In genomic region chr18:69636529-69637301, GRCh38 we compare ENCODE assay signal across 8 cellular contexts.
DNase-seq lines count a peak whose midpoint lies in the region; ATAC-seq, FAIRE-seq and TF ChIP-seq lines count a peak whose summit lies in the region.

No MANE protein-coding gene starts in this region.

- ATAC-seq in GM18868 (IDR thresholded peaks at IDR 0.05; ENCODE audit: unreplicated experiment) (peak; percentile 75), HG03442 (IDR thresholded peaks at IDR 0.05; ENCODE audit: unreplicated experiment) (peak; percentile 54)
- ATAC-seq in stimulated activated memory B cell treated with anti-CD40 and anti-IgM and Interleukin-4, amounts not matched to agents 10 μg/mL and 1 μg/mL and 100 μg/mL, for 72 hours: no peak

- no peak overlapping the region for H3K4me3 ChIP-seq in AG09309 (ENCODE audit: control insufficient read depth, low read depth, low read length)

- TF ChIP-seq CTCF in AG09309 (IDR thresholded peaks at IDR 0.05; ENCODE audit: control insufficient read depth, insufficient read depth, low read depth, low read length, missing control alignments): peak; percentile 31
- peak; percentile 41 for TF ChIP-seq CTCF in chondrocyte (IDR thresholded peaks at IDR 0.05)

- no peak for FAIRE-seq in GM12891 (lab: Jason Lieb, UNC)

- H3K27ac Mint-ChIP-seq in chondrocyte (ENCODE audit: unreplicated experiment): no peak overlapping the region
- no peak overlapping the region for H3K27ac Mint-ChIP-seq in stimulated activated memory B cell treated with anti-CD40 and anti-IgM and Interleukin-4, amounts not matched to agents 10 μg/mL and 1 μg/mL and 100 μg/mL, for 72 hours

- H3K4me3 Mint-ChIP-seq in chondrocyte (ENCODE audit: unreplicated experiment): no peak overlapping the region
- no peak overlapping the region for H3K4me3 Mint-ChIP-seq in stimulated activated memory B cell treated with anti-CD40 and anti-IgM and Interleukin-4, amounts not matched to agents 10 μg/mL and 1 μg/mL and 100 μg/mL, for 72 hours

- TF ChIP-seq POLR2A in GM12891 (IDR thresholded peaks at IDR 0.05; ENCODE audit: low read depth, low read length): no peak

- H3K9me3 Mint-ChIP-seq in chondrocyte (ENCODE audit: low read depth): no peaks in the 10 kb centered on the region
- no peaks in the 10 kb centered on the region for H3K9me3 Mint-ChIP-seq in stimulated activated memory B cell treated with anti-CD40 and anti-IgM and Interleukin-4, amounts not matched to agents 10 μg/mL and 1 μg/mL and 100 μg/mL, for 72 hours

- H3K36me3 Mint-ChIP-seq in chondrocyte (ENCODE audit: low read depth): peaks cover under 1% of the 10 kb centered on the region
- H3K36me3 Mint-ChIP-seq in stimulated activated memory B cell treated with anti-CD40 and anti-IgM and Interleukin-4, amounts not matched to agents 10 μg/mL and 1 μg/mL and 100 μg/mL, for 72 hours: no peaks in the 10 kb centered on the region

- no peak for DNase-seq in AG09309 (ENCODE audit: low read depth)
- no peak for DNase-seq in chondrocyte (ENCODE audit: low spot score)
- DNase-seq in 8988T: no peak
- DNase-seq in GM12891 (ENCODE audit: insufficient read length, low spot score): no peak
- no peak for DNase-seq in AG08395 (ENCODE audit: low spot score)

- no peaks in the 10 kb centered on the region for H3K27me3 Mint-ChIP-seq in chondrocyte (ENCODE audit: low read depth)
- no peaks in the 10 kb centered on the region for H3K27me3 Mint-ChIP-seq in stimulated activated memory B cell treated with anti-CD40 and anti-IgM and Interleukin-4, amounts not matched to agents 10 μg/mL and 1 μg/mL and 100 μg/mL, for 72 hours

- peaks cover 5% of the 10 kb centered on the region for H3K4me1 Mint-ChIP-seq in chondrocyte (ENCODE audit: low read depth)
- no peaks in the 10 kb centered on the region for H3K4me1 Mint-ChIP-seq in stimulated activated memory B cell treated with anti-CD40 and anti-IgM and Interleukin-4, amounts not matched to agents 10 μg/mL and 1 μg/mL and 100 μg/mL, for 72 hours

TF ChIP-seq in GM12891, 5 proteins besides CTCF, POLR2A, EP300 and RAD21:
- TF ChIP-seq POU2F2 (IDR thresholded peaks at IDR 0.05; ENCODE audit: low read depth, low read length): no peak
TF ChIP-seq in GM12891: peak in this region for 0.
